In genomic region chr9:31034311-31034710, GRCh38 we compare ENCODE assay signal across 1 cellular context.
TF ChIP-seq lines count a peak whose summit lies in the region.

No MANE protein-coding gene starts in this region.

TF ChIP-seq in HepG2, 621 proteins besides CTCF, POLR2A, EP300 and RAD21 (continued from another document):
- no peak for TF ChIP-seq ZNF790 (CRISPR knock-in tag; IDR thresholded peaks at IDR 0.05; ENCODE audit: borderline replicate concordance)
- no peak for TF ChIP-seq ZNF224 (CRISPR knock-in tag; IDR thresholded peaks at IDR 0.05)
- no peak for TF ChIP-seq MED13 (CRISPR knock-in tag; IDR thresholded peaks at IDR 0.05)
- TF ChIP-seq RFX3 (CRISPR knock-in tag; IDR thresholded peaks at IDR 0.05) = no peak
- no peak for TF ChIP-seq ZNF235 (CRISPR knock-in tag; IDR thresholded peaks at IDR 0.05; ENCODE audit: borderline replicate concordance)
- no peak for TF ChIP-seq NFRKB (IDR thresholded peaks at IDR 0.05)
